Comparison of ENCODE assay signal across 8 cellular contexts in genomic region chr4:80138556-80139538, GRCh38. TPM values are rescaled to one million over a fixed set of nuclear protein-coding genes. Genes with fewer than 3 reads are reported as not detected.
DNase-seq lines count a peak whose midpoint lies in the region; ATAC-seq and TF ChIP-seq lines count a peak whose summit lies in the region.

No MANE protein-coding gene starts in this region.

- H3K27ac ChIP-seq in thyroid gland = no peak overlapping the region

- DNase-seq in AML-193 (lab: John Stamatoyannopoulos, UW) (peak; percentile 79 to 84), naive B cell (peak; percentile 33), HT-29 (ENCODE audit: low spot score) (no peak), thyroid gland (no peak), NCI-H82 treated with DMSO at 0.1 percent for 48 hours (lab: John Stamatoyannopoulos, UW; ENCODE audit: unreplicated experiment) (no peak)
- DNase-seq in activated CD8-positive, alpha-beta memory T cell treated with anti-CD3 and anti-CD28 coated beads, Interleukin-2, amount 50 U/mL, for 4 hours = peak; percentile 46

- H3K27me3 ChIP-seq in thyroid gland = no peaks in the 10 kb centered on the region

- no peaks in the 10 kb centered on the region for H3K9me3 ChIP-seq in thyroid gland

- TF ChIP-seq POLR2A in thyroid gland (IDR thresholded peaks at IDR 0.05) = no peak

- H3K4me1 ChIP-seq in thyroid gland = no peaks in the 10 kb centered on the region

- H3K27ac Mint-ChIP-seq in naive B cell = peak overlapping the region; percentile 3 to 70 (median 46)

- ATAC-seq in GM21360 (IDR thresholded peaks at IDR 0.05; ENCODE audit: unreplicated experiment) = peak; percentile 86
- ATAC-seq in HG03575 (IDR thresholded peaks at IDR 0.05; ENCODE audit: extremely low read depth, insufficient number of reproducible peaks, low FRiP score, unreplicated experiment) = peak; percentile 93
- peak; percentile 70 to 74 for ATAC-seq in naive B cell (ENCODE audit: low read depth in 2 of 2)

- H3K4me3 ChIP-seq in thyroid gland (replicated peaks in 1 of 3) = no peak overlapping the region

- intact Hi-C loops in thyroid gland (cut with DNase I) = no loop called here

- H3K27me3 Mint-ChIP-seq in naive B cell = no peaks in the 10 kb centered on the region

- WGBS in thyroid gland, 2 donors = 88 to 90% methylated on average over 2 of the region's 2 CpGs

- TF ChIP-seq CTCF in thyroid gland (IDR thresholded peaks at IDR 0.05) = no peak

- H3K36me3 ChIP-seq in thyroid gland = no peaks in the 10 kb centered on the region

- no peaks in the 10 kb centered on the region for H3K9me3 Mint-ChIP-seq in naive B cell

- peaks cover 28 to 46% (median 36%) of the 10 kb centered on the region in 3 donors for H3K4me1 Mint-ChIP-seq in naive B cell

- H3K36me3 Mint-ChIP-seq in naive B cell = no peaks in the 10 kb centered on the region

- H3K4me3 Mint-ChIP-seq in naive B cell = peak overlapping the region in 1 of 8 donors; percentile 30

RNA-seq across cellular contexts. Expression of gene PRDM8, which starts 58.5 kb away (rescaled TPM):
- polyA plus RNA-seq in naive B cell (ENCODE audit: low read depth in 6 of 6) = 1 to 10 TPM in 5 of 6 donors, under 1 TPM in 1; 0.19 to 3.9 (median 2.1) TPM
- 5.7 and 7.0 TPM in 2 replicates for total RNA-seq in HT-29 (2014; rRNA removed; shearing (Covaris generic))
- total RNA-seq in thyroid gland = 1 to 10 TPM; 1.3 to 5.4 (median 2.4) TPM

Comparison
In these comparisons a context has a peak if more than half of its experiments do, and no peak if none do; other contexts are left out.
1. DNase-seq: peak in AML-193 (2 of 2), activated CD8-positive, alpha-beta memory T cell treated with anti-CD3 and anti-CD28 coated beads, Interleukin-2, amount 50 U/mL, for 4 hours (single experiment) and naive B cell (single experiment); none in HT-29 (single experiment), thyroid gland (0 of 2) and NCI-H82 treated with DMSO at 0.1 percent for 48 hours (single experiment).
2. Peak in every context shown above with its lines, with median percentiles within 50 percentile points of each other: ATAC-seq.